ENCODE assay signal across 1 cellular context in the genomic region with DNA sequence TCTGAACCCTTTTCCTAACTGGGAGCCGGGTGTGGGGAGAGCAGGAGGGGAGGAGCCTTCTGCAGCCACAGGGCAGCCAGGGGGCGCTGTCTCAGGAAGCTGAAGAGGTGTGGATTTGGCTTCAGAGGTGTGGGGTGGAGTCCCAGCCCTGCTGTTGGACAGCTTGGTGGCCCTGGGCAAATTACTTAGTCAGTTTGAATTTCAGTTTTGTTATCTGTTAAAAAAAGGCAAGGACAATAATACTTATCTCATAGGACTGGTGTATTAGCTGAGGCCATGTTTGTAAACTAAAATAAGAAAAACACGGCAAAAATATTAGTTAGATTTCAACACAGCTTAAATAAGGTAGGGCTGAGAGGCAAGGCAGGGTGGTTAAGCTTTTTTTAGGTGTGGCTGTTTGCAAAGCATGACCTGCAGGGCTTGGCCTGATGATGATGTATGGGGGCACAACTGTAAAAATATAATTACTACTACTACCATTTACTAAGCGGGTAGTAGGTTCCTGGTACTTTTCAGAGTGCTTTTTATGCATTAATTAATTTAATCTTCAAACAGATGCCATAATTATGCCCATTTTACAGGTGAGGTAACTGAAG.
TF ChIP-seq lines count a peak whose summit lies in the region.

No MANE protein-coding gene starts in this region.

TF ChIP-seq in K562, 482 proteins besides CTCF, POLR2A, EP300 and RAD21 (continued from another document):
- TF ChIP-seq RFX1 (IDR thresholded peaks at IDR 0.05) = no peak
- no peak for TF ChIP-seq KLF10 (CRISPR knock-in tag; IDR thresholded peaks at IDR 0.05)
- TF ChIP-seq, protein P1, sequence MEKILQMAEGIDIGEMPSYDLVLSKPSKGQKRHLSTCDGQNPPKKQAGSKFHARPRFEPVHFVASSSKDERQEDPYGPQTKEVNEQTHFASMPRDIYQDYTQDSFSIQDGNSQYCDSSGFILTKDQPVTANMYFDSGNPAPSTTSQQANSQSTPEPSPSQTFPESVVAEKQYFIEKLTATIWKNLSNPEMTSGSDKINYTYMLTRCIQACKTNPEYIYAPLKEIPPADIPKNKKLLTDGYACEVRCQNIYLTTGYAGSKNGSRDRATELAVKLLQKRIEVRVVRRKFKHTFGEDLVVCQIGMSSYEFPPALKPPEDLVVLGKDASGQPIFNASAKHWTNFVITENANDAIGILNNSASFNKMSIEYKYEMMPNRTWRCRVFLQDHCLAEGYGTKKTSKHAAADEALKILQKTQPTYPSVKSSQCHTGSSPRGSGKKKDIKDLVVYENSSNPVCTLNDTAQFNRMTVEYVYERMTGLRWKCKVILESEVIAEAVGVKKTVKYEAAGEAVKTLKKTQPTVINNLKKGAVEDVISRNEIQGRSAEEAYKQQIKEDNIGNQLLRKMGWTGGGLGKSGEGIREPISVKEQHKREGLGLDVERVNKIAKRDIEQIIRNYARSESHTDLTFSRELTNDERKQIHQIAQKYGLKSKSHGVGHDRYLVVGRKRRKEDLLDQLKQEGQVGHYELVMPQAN (IDR thresholded peaks at IDR 0.05; ENCODE audit: borderline replicate concordance) = no peak
- TF ChIP-seq, protein P2, sequence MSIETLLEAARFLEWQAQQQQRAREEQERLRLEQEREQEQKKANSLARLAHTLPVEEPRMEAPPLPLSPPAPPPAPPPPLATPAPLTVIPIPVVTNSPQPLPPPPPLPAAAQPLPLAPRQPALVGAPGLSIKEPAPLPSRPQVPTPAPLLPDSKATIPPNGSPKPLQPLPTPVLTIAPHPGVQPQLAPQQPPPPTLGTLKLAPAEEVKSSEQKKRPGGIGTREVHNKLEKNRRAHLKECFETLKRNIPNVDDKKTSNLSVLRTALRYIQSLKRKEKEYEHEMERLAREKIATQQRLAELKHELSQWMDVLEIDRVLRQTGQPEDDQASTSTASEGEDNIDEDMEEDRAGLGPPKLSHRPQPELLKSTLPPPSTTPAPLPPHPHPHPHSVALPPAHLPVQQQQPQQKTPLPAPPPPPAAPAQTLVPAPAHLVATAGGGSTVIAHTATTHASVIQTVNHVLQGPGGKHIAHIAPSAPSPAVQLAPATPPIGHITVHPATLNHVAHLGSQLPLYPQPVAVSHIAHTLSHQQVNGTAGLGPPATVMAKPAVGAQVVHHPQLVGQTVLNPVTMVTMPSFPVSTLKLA (conservative IDR thresholded peaks at IDR 0.05) = peak in 1 of 2 experiments; percentile 40; a peak in 1 of 4 replicates
- TF ChIP-seq PCBP1 (IDR thresholded peaks at IDR 0.05; ENCODE audit: low read depth, low read length, poor library complexity, severe bottlenecking) = no peak
- TF ChIP-seq, protein P3, sequence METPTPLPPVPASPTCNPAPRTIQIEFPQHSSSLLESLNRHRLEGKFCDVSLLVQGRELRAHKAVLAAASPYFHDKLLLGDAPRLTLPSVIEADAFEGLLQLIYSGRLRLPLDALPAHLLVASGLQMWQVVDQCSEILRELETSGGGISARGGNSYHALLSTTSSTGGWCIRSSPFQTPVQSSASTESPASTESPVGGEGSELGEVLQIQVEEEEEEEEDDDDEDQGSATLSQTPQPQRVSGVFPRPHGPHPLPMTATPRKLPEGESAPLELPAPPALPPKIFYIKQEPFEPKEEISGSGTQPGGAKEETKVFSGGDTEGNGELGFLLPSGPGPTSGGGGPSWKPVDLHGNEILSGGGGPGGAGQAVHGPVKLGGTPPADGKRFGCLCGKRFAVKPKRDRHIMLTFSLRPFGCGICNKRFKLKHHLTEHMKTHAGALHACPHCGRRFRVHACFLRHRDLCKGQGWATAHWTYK (CRISPR knock-in tag; IDR thresholded peaks at IDR 0.05) = no peak
- TF ChIP-seq, protein P4, sequence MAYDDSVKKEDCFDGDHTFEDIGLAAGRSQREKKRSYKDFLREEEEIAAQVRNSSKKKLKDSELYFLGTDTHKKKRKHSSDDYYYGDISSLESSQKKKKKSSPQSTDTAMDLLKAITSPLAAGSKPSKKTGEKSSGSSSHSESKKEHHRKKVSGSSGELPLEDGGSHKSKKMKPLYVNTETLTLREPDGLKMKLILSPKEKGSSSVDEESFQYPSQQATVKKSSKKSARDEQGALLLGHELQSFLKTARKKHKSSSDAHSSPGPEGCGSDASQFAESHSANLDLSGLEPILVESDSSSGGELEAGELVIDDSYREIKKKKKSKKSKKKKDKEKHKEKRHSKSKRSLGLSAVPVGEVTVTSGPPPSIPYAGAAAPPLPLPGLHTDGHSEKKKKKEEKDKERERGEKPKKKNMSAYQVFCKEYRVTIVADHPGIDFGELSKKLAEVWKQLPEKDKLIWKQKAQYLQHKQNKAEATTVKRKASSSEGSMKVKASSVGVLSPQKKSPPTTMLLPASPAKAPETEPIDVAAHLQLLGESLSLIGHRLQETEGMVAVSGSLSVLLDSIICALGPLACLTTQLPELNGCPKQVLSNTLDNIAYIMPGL (CRISPR knock-in tag; IDR thresholded peaks at IDR 0.05) = no peak
- TF ChIP-seq ILK (tag; IDR thresholded peaks at IDR 0.05; ENCODE audit: borderline replicate concordance, low read depth) = no peak
- TF ChIP-seq PYGO2 (tag; IDR thresholded peaks at IDR 0.05) = no peak
- TF ChIP-seq, protein P5, sequence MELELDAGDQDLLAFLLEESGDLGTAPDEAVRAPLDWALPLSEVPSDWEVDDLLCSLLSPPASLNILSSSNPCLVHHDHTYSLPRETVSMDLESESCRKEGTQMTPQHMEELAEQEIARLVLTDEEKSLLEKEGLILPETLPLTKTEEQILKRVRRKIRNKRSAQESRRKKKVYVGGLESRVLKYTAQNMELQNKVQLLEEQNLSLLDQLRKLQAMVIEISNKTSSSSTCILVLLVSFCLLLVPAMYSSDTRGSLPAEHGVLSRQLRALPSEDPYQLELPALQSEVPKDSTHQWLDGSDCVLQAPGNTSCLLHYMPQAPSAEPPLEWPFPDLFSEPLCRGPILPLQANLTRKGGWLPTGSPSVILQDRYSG (tag; conservative IDR thresholded peaks at IDR 0.05; ENCODE audit: low read depth) = no peak
- TF ChIP-seq MYNN (IDR thresholded peaks at IDR 0.05) = no peak
- no peak for TF ChIP-seq MYNN (CRISPR knock-in tag; IDR thresholded peaks at IDR 0.05)
- TF ChIP-seq MBD2 (IDR thresholded peaks at IDR 0.05; ENCODE audit: borderline replicate concordance, low read depth) = no peak
- no peak for TF ChIP-seq ZNF780A (CRISPR knock-in tag; IDR thresholded peaks at IDR 0.05)
- TF ChIP-seq TCF3 (CRISPR knock-in tag; IDR thresholded peaks at IDR 0.05) = peak; percentile 58; the same call in 1 of the 2 replicates
- no peak for TF ChIP-seq PHF8 (IDR thresholded peaks at IDR 0.05; ENCODE audit: borderline replicate concordance, low read length)
- no peak for TF ChIP-seq FOXK2 (conservative IDR thresholded peaks at IDR 0.05 in 1 of 2, IDR thresholded peaks at IDR 0.05 in 1 of 2; ENCODE audit: low read depth in 2 of 2)
- TF ChIP-seq ZNF23 (CRISPR knock-in tag; IDR thresholded peaks at IDR 0.05) = no peak
- TF ChIP-seq, protein P6, sequence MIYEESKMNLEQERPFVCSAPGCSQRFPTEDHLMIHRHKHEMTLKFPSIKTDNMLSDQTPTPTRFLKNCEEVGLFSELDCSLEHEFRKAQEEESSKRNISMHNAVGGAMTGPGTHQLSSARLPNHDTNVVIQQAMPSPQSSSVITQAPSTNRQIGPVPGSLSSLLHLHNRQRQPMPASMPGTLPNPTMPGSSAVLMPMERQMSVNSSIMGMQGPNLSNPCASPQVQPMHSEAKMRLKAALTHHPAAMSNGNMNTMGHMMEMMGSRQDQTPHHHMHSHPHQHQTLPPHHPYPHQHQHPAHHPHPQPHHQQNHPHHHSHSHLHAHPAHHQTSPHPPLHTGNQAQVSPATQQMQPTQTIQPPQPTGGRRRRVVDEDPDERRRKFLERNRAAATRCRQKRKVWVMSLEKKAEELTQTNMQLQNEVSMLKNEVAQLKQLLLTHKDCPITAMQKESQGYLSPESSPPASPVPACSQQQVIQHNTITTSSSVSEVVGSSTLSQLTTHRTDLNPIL (CRISPR knock-in tag; IDR thresholded peaks at IDR 0.05) = no peak
- no peak for TF ChIP-seq PHTF2 (CRISPR knock-in tag; IDR thresholded peaks at IDR 0.05)
- TF ChIP-seq ZNF507 (tag; conservative IDR thresholded peaks at IDR 0.05) = no peak
- TF ChIP-seq ZNF274 (IDR thresholded peaks at IDR 0.05; ENCODE audit: borderline replicate concordance, low read depth, low read length) = no peak
- TF ChIP-seq ATF7 (IDR thresholded peaks at IDR 0.05) = 0 out of 2 replicates have a peak, but pooled peaks have one; percentile 33
- TF ChIP-seq ZNF583 (CRISPR knock-in tag; IDR thresholded peaks at IDR 0.05) = no peak
- no peak for TF ChIP-seq SIX5 (IDR thresholded peaks at IDR 0.05; ENCODE audit: borderline replicate concordance in 1 of 2, insufficient read depth in 1 of 2, low read depth in 1 of 2, low read length in 2 of 2)
- TF ChIP-seq KAT7 (CRISPR knock-in tag; IDR thresholded peaks at IDR 0.05; ENCODE audit: borderline replicate concordance) = 0 out of 2 replicates have a peak, but pooled peaks have one; percentile 32
- no peak for TF ChIP-seq LEF1 (IDR thresholded peaks at IDR 0.05)
- TF ChIP-seq NFATC3 (IDR thresholded peaks at IDR 0.05) = no peak
- no peak for TF ChIP-seq HLTF (IDR thresholded peaks at IDR 0.05)
- TF ChIP-seq, protein P7, sequence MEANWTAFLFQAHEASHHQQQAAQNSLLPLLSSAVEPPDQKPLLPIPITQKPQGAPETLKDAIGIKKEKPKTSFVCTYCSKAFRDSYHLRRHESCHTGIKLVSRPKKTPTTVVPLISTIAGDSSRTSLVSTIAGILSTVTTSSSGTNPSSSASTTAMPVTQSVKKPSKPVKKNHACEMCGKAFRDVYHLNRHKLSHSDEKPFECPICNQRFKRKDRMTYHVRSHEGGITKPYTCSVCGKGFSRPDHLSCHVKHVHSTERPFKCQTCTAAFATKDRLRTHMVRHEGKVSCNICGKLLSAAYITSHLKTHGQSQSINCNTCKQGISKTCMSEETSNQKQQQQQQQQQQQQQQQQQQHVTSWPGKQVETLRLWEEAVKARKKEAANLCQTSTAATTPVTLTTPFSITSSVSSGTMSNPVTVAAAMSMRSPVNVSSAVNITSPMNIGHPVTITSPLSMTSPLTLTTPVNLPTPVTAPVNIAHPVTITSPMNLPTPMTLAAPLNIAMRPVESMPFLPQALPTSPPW (CRISPR knock-in tag; IDR thresholded peaks at IDR 0.05) = 0 out of 2 replicates have a peak, but pooled peaks have one; percentile 33
- no peak for TF ChIP-seq ZEB2 (IDR thresholded peaks at IDR 0.05)
- TF ChIP-seq NR4A1 (CRISPR knock-in tag; IDR thresholded peaks at IDR 0.05) = no peak
- no peak for TF ChIP-seq NR4A1 (tag; IDR thresholded peaks at IDR 0.05)
- no peak for TF ChIP-seq NCOA4 (IDR thresholded peaks at IDR 0.05; ENCODE audit: partially characterized antibody)
- TF ChIP-seq, protein P8, sequence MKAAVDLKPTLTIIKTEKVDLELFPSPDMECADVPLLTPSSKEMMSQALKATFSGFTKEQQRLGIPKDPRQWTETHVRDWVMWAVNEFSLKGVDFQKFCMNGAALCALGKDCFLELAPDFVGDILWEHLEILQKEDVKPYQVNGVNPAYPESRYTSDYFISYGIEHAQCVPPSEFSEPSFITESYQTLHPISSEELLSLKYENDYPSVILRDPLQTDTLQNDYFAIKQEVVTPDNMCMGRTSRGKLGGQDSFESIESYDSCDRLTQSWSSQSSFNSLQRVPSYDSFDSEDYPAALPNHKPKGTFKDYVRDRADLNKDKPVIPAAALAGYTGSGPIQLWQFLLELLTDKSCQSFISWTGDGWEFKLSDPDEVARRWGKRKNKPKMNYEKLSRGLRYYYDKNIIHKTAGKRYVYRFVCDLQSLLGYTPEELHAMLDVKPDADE (conservative IDR thresholded peaks at IDR 0.05; ENCODE audit: control insufficient read depth, low read depth, low read length) = no peak
- TF ChIP-seq KDM5B (IDR thresholded peaks at IDR 0.05; ENCODE audit: insufficient replicate concordance, low read depth, low read length) = no peak
- TF ChIP-seq KAT2B (IDR thresholded peaks at IDR 0.05; ENCODE audit: low read depth, low read length) = peak; percentile 27
- TF ChIP-seq ARNT (IDR thresholded peaks at IDR 0.05) = no peak
- TF ChIP-seq CBFA2T3 (IDR thresholded peaks at IDR 0.05) = peak; percentile 43
